8 cellular contexts compared by ENCODE assay signal in the genomic region with DNA sequence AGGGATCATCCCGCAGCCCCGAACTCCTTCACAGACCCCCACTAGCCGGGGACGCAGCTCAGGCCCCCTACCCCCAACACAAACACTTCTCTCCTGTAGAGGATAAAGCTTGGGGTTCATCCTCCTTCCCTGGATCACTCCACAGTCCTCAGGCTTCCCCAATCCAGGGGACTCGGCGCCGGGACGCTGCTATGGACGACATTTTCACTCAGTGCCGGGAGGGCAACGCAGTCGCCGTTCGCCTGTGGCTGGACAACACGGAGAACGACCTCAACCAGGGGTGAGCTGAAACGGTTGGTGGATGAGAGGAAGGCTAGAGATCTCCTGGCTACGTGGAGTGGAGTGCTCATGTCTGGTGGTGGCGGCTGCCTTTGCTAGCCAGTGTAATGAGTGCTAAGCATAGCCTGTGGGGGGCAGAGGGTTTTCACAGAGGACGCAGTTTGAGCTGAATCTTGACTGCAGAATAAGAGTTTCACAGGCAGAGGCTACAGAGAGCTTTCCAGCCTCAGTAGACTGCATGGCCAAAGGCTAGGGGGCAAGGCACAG. TPM values are rescaled to one million over a fixed set of nuclear protein-coding genes. Genes with fewer than 3 reads are reported as not detected.
DNase-seq lines count a peak whose midpoint lies in the region; ATAC-seq and TF ChIP-seq lines count a peak whose summit lies in the region.

No MANE protein-coding gene starts in this region.

- H3K27me3 ChIP-seq in ascending aorta: no peaks in the 10 kb centered on the region

- peak; percentile 72 for DNase-seq in EL
- DNase-seq in HT-29 (ENCODE audit: low spot score): peak; percentile 79
- DNase-seq in T follicular helper cell (ENCODE audit: low read depth): peak; percentile 26
- peak in 1 of 2 donors; percentile 77 for DNase-seq in ascending aorta (ENCODE audit: low spot score in 2 of 2)
- DNase-seq in hepatic stellate cell (ENCODE audit: low spot score): peak; percentile 78
- DNase-seq in retina: peak; percentile 78

- peak overlapping the region; percentile 95 to 97 for H3K27ac ChIP-seq in ascending aorta

- H3K4me1 ChIP-seq in ascending aorta: peaks cover 30 to 40% of the 10 kb centered on the region in 2 donors

- peaks cover 35 to 37% of the 10 kb centered on the region in 2 donors for H3K36me3 ChIP-seq in ascending aorta

- TF ChIP-seq CTCF in ascending aorta (IDR thresholded peaks at IDR 0.05): no peak

- ATAC-seq in GM21390 (IDR thresholded peaks at IDR 0.05; ENCODE audit: unreplicated experiment) (peak; percentile 36), GM19328 (IDR thresholded peaks at IDR 0.05; ENCODE audit: unreplicated experiment) (no peak)

- peak overlapping the region; percentile 64 to 92 for H3K4me3 ChIP-seq in ascending aorta

- intact Hi-C loops in ascending aorta (cut with DNase I): loop anchor here (5.0 to 10.0 kb wide), 2 partner anchors 212 to 1381 kb away; partner anchors contain the start of genes EIF3F and SMPD1

- no peaks in the 10 kb centered on the region for H3K9me3 ChIP-seq in ascending aorta

RNA-seq across cellular contexts. Expression of gene ILK, which starts 0.6 kb away (rescaled TPM):
- 150 and 151 TPM in 2 replicates for total RNA-seq in HT-29 (2014; rRNA removed; shearing (Covaris generic))
- 183 TPM for total RNA-seq in ascending aorta

RNA-seq across cellular contexts. Expression of gene RRP8, which starts 0.7 kb away (rescaled TPM):
- 21.4 TPM in 2 replicates for total RNA-seq in HT-29 (2014; rRNA removed; shearing (Covaris generic))
- 9.2 TPM for total RNA-seq in ascending aorta

RNA-seq across cellular contexts. Expression of gene TAF10, which starts 7.9 kb away (rescaled TPM):
- 189 and 243 TPM in 2 replicates for total RNA-seq in HT-29 (2014; rRNA removed; shearing (Covaris generic))
- 76.0 TPM for total RNA-seq in ascending aorta

RNA-seq across cellular contexts. Expression of gene TPP1, which starts 15.1 kb away (rescaled TPM):
- 40.7 and 52.3 TPM in 2 replicates for total RNA-seq in HT-29 (2014; rRNA removed; shearing (Covaris generic))
- 96.7 TPM for total RNA-seq in ascending aorta

RNA-seq across cellular contexts. Expression of gene DCHS1, which starts 51.5 kb away (rescaled TPM):
- total RNA-seq in HT-29 (2014; rRNA removed; shearing (Covaris generic)): 0.05 and 0.18 TPM in 2 replicates
- 58.0 TPM for total RNA-seq in ascending aorta
